In genomic region chr5:56900395-56900794, GRCh38 we compare ENCODE assay signal across 1 cellular context.
TF ChIP-seq lines count a peak whose summit lies in the region.

No MANE protein-coding gene starts in this region.

TF ChIP-seq in HepG2, 621 proteins besides CTCF, POLR2A, EP300 and RAD21:
- no peak for TF ChIP-seq HNF4G (IDR thresholded peaks at IDR 0.05; ENCODE audit: borderline replicate concordance, low read depth, low read length)
- TF ChIP-seq HNF4G (CRISPR knock-in tag; IDR thresholded peaks at IDR 0.05; ENCODE audit: borderline replicate concordance, low read depth): no peak
